In genomic region chr9:23408874-23409273, GRCh38 we compare ENCODE assay signal across 1 cellular context.
TF ChIP-seq lines count a peak whose summit lies in the region.

No MANE protein-coding gene starts in this region.

TF ChIP-seq in H1, 55 proteins besides CTCF, POLR2A, EP300 and RAD21:
- TF ChIP-seq CHD7 (IDR thresholded peaks at IDR 0.05; ENCODE audit: insufficient replicate concordance, low read length) (no peak), RFX5 (IDR thresholded peaks at IDR 0.05; ENCODE audit: borderline replicate concordance, low read depth, low read length) (no peak), BACH1 (IDR thresholded peaks at IDR 0.05; ENCODE audit: low read length) (no peak), FOSL1 (IDR thresholded peaks at IDR 0.05; ENCODE audit: insufficient read depth, low read depth, low read length) (no peak), NRF1 (IDR thresholded peaks at IDR 0.05; ENCODE audit: low read depth, low read length) (no peak), CBX5 (IDR thresholded peaks at IDR 0.05; ENCODE audit: low read depth, low read length) (no peak), BCL11A (IDR thresholded peaks at IDR 0.05; ENCODE audit: low read depth in 2 of 2, low read length in 2 of 2) (no peak), RBBP5 (IDR thresholded peaks at IDR 0.05; ENCODE audit: borderline replicate concordance, low read depth, low read length) (no peak), SP1 (IDR thresholded peaks at IDR 0.05; ENCODE audit: low read depth, low read length) (no peak)
